In genomic region chr3:41345788-41346187, GRCh38 we compare ENCODE assay signal across 8 cellular contexts.
"Had no signal": no experiment of that assay in that cellular context is flagged by ENCODE, and none has a peak within 500 bp of the region (broad histone marks: within the 10 kb centered on the region; RNA-seq: fewer than 3 reads in every experiment).

No MANE protein-coding gene starts in this region.

- DNase-seq: GDM1, GF-D8 had no signal

- FAIRE-seq: G401.6, GM12878, GM12891, GM12892, GM18507, GM19239 had no signal

- ATAC-seq: GM12878 had no signal

- H3K4me3 ChIP-seq: GM12878 had no signal
